In genomic region chr5:139561655-139562451, GRCh38 we compare ENCODE assay signal across 1 cellular context.
A peak's percentile ranks its signal among the peaks of the same experiment; 100 is the strongest.
TF ChIP-seq lines count a peak whose summit lies in the region.

No MANE protein-coding gene starts in this region.

TF ChIP-seq in H1, 55 proteins besides CTCF, POLR2A, EP300 and RAD21 (continued from another document):
- TF ChIP-seq CHD7 (IDR thresholded peaks at IDR 0.05; ENCODE audit: insufficient replicate concordance, low read length) (no peak), SIX5 (IDR thresholded peaks at IDR 0.05; ENCODE audit: low read depth, low read length) (no peak), KDM4A (IDR thresholded peaks at IDR 0.05; ENCODE audit: low read depth, low read length, severe bottlenecking) (no peak), CREB1 (IDR thresholded peaks at IDR 0.05) (no peak), ATF2 (IDR thresholded peaks at IDR 0.05; ENCODE audit: low read length) (no peak), BACH1 (IDR thresholded peaks at IDR 0.05; ENCODE audit: low read length) (no peak), RNF2 (IDR thresholded peaks at IDR 0.05; ENCODE audit: borderline replicate concordance, low read depth, low read length, missing control alignments, poor library complexity, severe bottlenecking) (no peak), TAF7 (optimal IDR thresholded peaks at IDR 0.05; ENCODE audit: borderline replicate concordance, low read depth, low read length) (peak; percentile 27), YY1 (IDR thresholded peaks at IDR 0.05; ENCODE audit: low read depth, low read length) (peak; percentile 73), TEAD4 (IDR thresholded peaks at IDR 0.05; ENCODE audit: low read depth, low read length) (no peak), NANOG (IDR thresholded peaks at IDR 0.05; ENCODE audit: insufficient read depth, low read depth, low read length, poor library complexity, severe bottlenecking) (no peak), SP2 (IDR thresholded peaks at IDR 0.05; ENCODE audit: low read length) (no peak), CHD1 (IDR thresholded peaks at IDR 0.05; ENCODE audit: low read depth, low read length) (no peak), CTBP2 (IDR thresholded peaks at IDR 0.05; ENCODE audit: borderline replicate concordance, insufficient read depth, insufficient read length, low read length) (no peak), TAF1 (IDR thresholded peaks at IDR 0.05; ENCODE audit: low read depth, low read length) (no peak)
TF ChIP-seq in H1: peak in this region for 5.
